8 cellular contexts compared by ENCODE assay signal in genomic region chr15:85583404-85584390, GRCh38.
DNase-seq lines count a peak whose midpoint lies in the region; ATAC-seq and TF ChIP-seq lines count a peak whose summit lies in the region.

No MANE protein-coding gene starts in this region.

- no peak for TF ChIP-seq EP300 in suprapubic skin (IDR thresholded peaks at IDR 0.05)

- peak overlapping the region; percentile 81 for H3K4me3 Mint-ChIP-seq in activated naive CD8-positive, alpha-beta T cell treated with anti-CD3 and anti-CD28 coated beads, Interleukin-2, amount 50 U/mL, for 24 hours

- intact Hi-C loops in lower lobe of right lung (cut with DNase I), result no loop called here

- no peak for TF ChIP-seq POLR2A in suprapubic skin (IDR thresholded peaks at IDR 0.05)

- H3K27ac ChIP-seq in lower lobe of right lung (peak overlapping the region; percentile 89), suprapubic skin (peak overlapping the region; percentile 89)

- H3K9me3 Mint-ChIP-seq in activated naive CD8-positive, alpha-beta T cell treated with anti-CD3 and anti-CD28 coated beads, Interleukin-2, amount 50 U/mL, for 24 hours, result no peaks in the 10 kb centered on the region

- ATAC-seq in GM21576 (IDR thresholded peaks at IDR 0.05; ENCODE audit: unreplicated experiment) (peak; percentile 44), lower lobe of right lung (peak; percentile 18 to 25)
- peak; percentile 2 for ATAC-seq in activated naive CD8-positive, alpha-beta T cell treated with anti-CD3 and anti-CD28 coated beads, Interleukin-2, amount 50 U/mL, for 24 hours

- H3K27ac Mint-ChIP-seq in activated naive CD8-positive, alpha-beta T cell treated with anti-CD3 and anti-CD28 coated beads, Interleukin-2, amount 50 U/mL, for 24 hours, result peak overlapping the region; percentile 86

- H3K27me3 ChIP-seq in lower lobe of right lung (ENCODE audit: low read depth) (no peaks in the 10 kb centered on the region), suprapubic skin (no peaks in the 10 kb centered on the region)

- H3K36me3 ChIP-seq in lower lobe of right lung (peaks cover 58% of the 10 kb centered on the region), suprapubic skin (peaks cover 34% of the 10 kb centered on the region)

- no peak for TF ChIP-seq CTCF in GM12875 (IDR thresholded peaks at IDR 0.05; ENCODE audit: borderline replicate concordance, insufficient read depth, low read depth, low read length)
- no peak for TF ChIP-seq CTCF in lower lobe of right lung (IDR thresholded peaks at IDR 0.05)
- TF ChIP-seq CTCF in suprapubic skin (IDR thresholded peaks at IDR 0.05), result no peak

- H3K9me3 ChIP-seq in lower lobe of right lung (no peaks in the 10 kb centered on the region), suprapubic skin (no peaks in the 10 kb centered on the region)

- WGBS in suprapubic skin, result 37% methylated on average over 8 of the region's 8 CpGs

- peaks cover 86% of the 10 kb centered on the region for H3K4me1 Mint-ChIP-seq in activated naive CD8-positive, alpha-beta T cell treated with anti-CD3 and anti-CD28 coated beads, Interleukin-2, amount 50 U/mL, for 24 hours

- H3K4me1 ChIP-seq in lower lobe of right lung, result peaks cover 96% of the 10 kb centered on the region
- peaks cover 68% of the 10 kb centered on the region for H3K4me1 ChIP-seq in suprapubic skin

- DNase-seq in LHCN-M2 (ENCODE audit: low read depth), result peak; percentile 86
- DNase-seq in activated naive CD8-positive, alpha-beta T cell treated with anti-CD3 and anti-CD28 coated beads, Interleukin-2, amount 50 U/mL, for 24 hours, result peak; percentile 17
- DNase-seq in lower lobe of right lung, result peak; percentile 72
- peak in 1 of 2 donors; percentile 74 for DNase-seq in suprapubic skin (ENCODE audit: low spot score in 2 of 2)
- DNase-seq in SKM-1 treated with dmso at 0.1 percent for 144 hours (lab: John Stamatoyannopoulos, UW; ENCODE audit: unreplicated experiment), result no peak
- DNase-seq in NCI-H82 (lab: John Stamatoyannopoulos, UW), result no peak

- H3K27me3 Mint-ChIP-seq in activated naive CD8-positive, alpha-beta T cell treated with anti-CD3 and anti-CD28 coated beads, Interleukin-2, amount 50 U/mL, for 24 hours, result no peaks in the 10 kb centered on the region

- H3K4me3 ChIP-seq in GM12875 (ENCODE audit: low read depth, low read length) (peak overlapping the region; percentile 44), lower lobe of right lung (peak overlapping the region; percentile 57), suprapubic skin (peak overlapping the region; percentile 45)

- H3K36me3 Mint-ChIP-seq in activated naive CD8-positive, alpha-beta T cell treated with anti-CD3 and anti-CD28 coated beads, Interleukin-2, amount 50 U/mL, for 24 hours (ENCODE audit: low read depth), result peaks cover 62% of the 10 kb centered on the region

Comparison
In these comparisons a context has a peak if more than half of its experiments do, and no peak if none do; other contexts are left out.
1. DNase-seq: peak in LHCN-M2 (single experiment), activated naive CD8-positive, alpha-beta T cell treated with anti-CD3 and anti-CD28 coated beads, Interleukin-2, amount 50 U/mL, for 24 hours (single experiment) and lower lobe of right lung (single experiment); none in SKM-1 treated with dmso at 0.1 percent for 144 hours (single experiment) and NCI-H82 (single experiment).
2. Peak in every context shown above with its lines, with median percentiles within 50 percentile points of each other: H3K4me3 ChIP-seq and ATAC-seq.